Comparison of ENCODE assay signal across 8 cellular contexts in the genomic region with DNA sequence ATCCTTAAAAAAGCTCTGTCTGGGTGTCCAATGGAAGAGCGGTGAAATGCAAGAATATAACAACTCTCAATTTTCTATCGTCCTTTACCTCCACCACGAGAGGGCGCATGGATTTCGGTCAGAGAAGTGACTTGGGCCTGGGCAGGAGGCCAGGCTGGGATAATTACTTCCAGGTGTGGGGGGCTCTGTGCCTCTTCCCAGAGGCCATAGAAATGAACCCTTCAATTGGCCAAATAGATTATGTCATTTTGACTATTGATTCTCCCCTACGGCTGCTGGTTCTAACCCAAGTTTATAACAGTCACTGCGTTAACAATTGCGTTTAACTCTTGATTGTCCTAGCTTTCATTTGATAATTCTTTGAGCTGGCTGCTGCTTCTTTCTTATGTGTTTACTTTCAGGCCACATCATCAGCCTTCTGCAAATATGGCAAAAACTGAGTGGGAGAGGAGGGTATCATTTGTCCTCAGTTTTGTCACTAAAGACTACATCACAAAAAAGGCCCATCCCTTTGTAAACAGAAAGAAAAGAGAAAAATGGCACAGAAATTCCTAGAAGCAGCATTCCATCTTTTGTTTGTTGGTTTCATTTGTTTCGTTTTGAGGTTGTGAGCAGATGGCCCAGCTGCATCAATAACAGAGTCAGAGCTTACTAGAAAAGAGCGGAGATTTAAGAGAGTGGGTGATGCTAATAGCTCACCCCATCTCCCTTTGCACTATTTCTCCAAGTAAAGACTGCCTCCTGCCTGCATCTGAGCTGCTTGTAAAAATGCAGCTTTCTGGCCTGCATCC. TPM values are rescaled to one million over a fixed set of nuclear protein-coding genes. Genes with fewer than 3 reads are reported as not detected.
A peak's percentile ranks its signal among the peaks of the same experiment; 100 is the strongest.
DNase-seq lines count a peak whose midpoint lies in the region; ATAC-seq and TF ChIP-seq lines count a peak whose summit lies in the region.

No MANE protein-coding gene starts in this region.

- H3K27me3 Mint-ChIP-seq in activated CD8-positive, alpha-beta memory T cell treated with anti-CD3 and anti-CD28 coated beads, Interleukin-2, amount 10 ng/mL, durations not matched to agents 7 days and 5 days = no peaks in the 10 kb centered on the region
- peaks cover 1% of the 10 kb centered on the region for H3K27me3 Mint-ChIP-seq in endothelial cell (ENCODE audit: unreplicated experiment)

- no peak overlapping the region for H3K4me3 Mint-ChIP-seq in activated CD8-positive, alpha-beta memory T cell treated with anti-CD3 and anti-CD28 coated beads, Interleukin-2, amount 10 ng/mL, durations not matched to agents 7 days and 5 days
- no peak overlapping the region for H3K4me3 Mint-ChIP-seq in endothelial cell (ENCODE audit: unreplicated experiment)

- no peaks in the 10 kb centered on the region for H3K9me3 Mint-ChIP-seq in activated CD8-positive, alpha-beta memory T cell treated with anti-CD3 and anti-CD28 coated beads, Interleukin-2, amount 10 ng/mL, durations not matched to agents 7 days and 5 days (ENCODE audit: low read depth)
- no peaks in the 10 kb centered on the region for H3K9me3 Mint-ChIP-seq in endothelial cell (ENCODE audit: unreplicated experiment)

- ATAC-seq in activated CD8-positive, alpha-beta memory T cell treated with anti-CD3 and anti-CD28 coated beads, Interleukin-2, amount 10 ng/mL, durations not matched to agents 7 days and 5 days = peak; percentile 64
- no peak for ATAC-seq in GM21526 (IDR thresholded peaks at IDR 0.05; ENCODE audit: low FRiP score, unreplicated experiment)

- TF ChIP-seq CTCF in endothelial cell (IDR thresholded peaks at IDR 0.05; ENCODE audit: unreplicated experiment) = peak; percentile 79

- H3K27ac Mint-ChIP-seq in activated CD8-positive, alpha-beta memory T cell treated with anti-CD3 and anti-CD28 coated beads, Interleukin-2, amount 10 ng/mL, durations not matched to agents 7 days and 5 days = no peak overlapping the region
- H3K27ac Mint-ChIP-seq in endothelial cell (ENCODE audit: unreplicated experiment) = no peak overlapping the region

- CTCF ChIA-PET in activated CD8-positive, alpha-beta memory T cell treated with anti-CD3 and anti-CD28 coated beads, Interleukin-2, amount 10 ng/mL, durations not matched to agents 7 days and 5 days (lab: Charles Lee) = interaction anchor here (0.7 to 6.0 kb wide), 30 partner anchors 10 to 259 kb away, joined by 3 to 149 read pairs (median 4); a partner anchor contains a TSS

- DNase-seq in DMS79 (lab: John Stamatoyannopoulos, UW) (peak; percentile 21), HT1080 (ENCODE audit: low read depth) (peak; percentile 59), NOMO-1 treated with dmso at 0.1 percent for 144 hours (lab: John Stamatoyannopoulos, UW; ENCODE audit: unreplicated experiment) (peak; percentile 82), endothelial cell (ENCODE audit: low spot score) (peak; percentile 80), mucosa of gallbladder (ENCODE audit: low spot score) (peak; percentile 79)
- DNase-seq in activated CD8-positive, alpha-beta memory T cell treated with anti-CD3 and anti-CD28 coated beads, Interleukin-2, amount 10 ng/mL, durations not matched to agents 7 days and 5 days = peak; percentile 79
- DNase-seq in stimulated activated CD8-positive, alpha-beta memory T cell treated with anti-CD3 and anti-CD28 coated beads, Interleukin-4, amount 100 ng/mL, for 24 hours (ENCODE audit: low read depth) = peak; percentile 48

- H3K36me3 Mint-ChIP-seq in activated CD8-positive, alpha-beta memory T cell treated with anti-CD3 and anti-CD28 coated beads, Interleukin-2, amount 10 ng/mL, durations not matched to agents 7 days and 5 days = no peaks in the 10 kb centered on the region
- H3K36me3 Mint-ChIP-seq in endothelial cell (ENCODE audit: low read depth, unreplicated experiment) = no peaks in the 10 kb centered on the region

- peaks cover 2% of the 10 kb centered on the region for H3K4me1 Mint-ChIP-seq in activated CD8-positive, alpha-beta memory T cell treated with anti-CD3 and anti-CD28 coated beads, Interleukin-2, amount 10 ng/mL, durations not matched to agents 7 days and 5 days
- no peaks in the 10 kb centered on the region for H3K4me1 Mint-ChIP-seq in endothelial cell (ENCODE audit: unreplicated experiment)

RNA-seq across cellular contexts. Expression of a gene that starts 45.4 kb away (rescaled TPM):
- 76.9 and 83.1 TPM in 2 replicates for total RNA-seq in HT1080 (2014; rRNA removed; shearing (Covaris generic))
- 48.4 and 64.6 TPM in 2 replicates for polyA plus RNA-seq in HT1080 (2015; cell fraction: cytosol; rRNA removed)
- 83.0 and 95.6 TPM in 2 replicates for polyA plus RNA-seq in HT1080 (2015; cell fraction: nucleus; rRNA removed)
- 10 to 100 TPM; 39.8 to 56.0 TPM for total RNA-seq in activated CD8-positive, alpha-beta memory T cell treated with anti-CD3 and anti-CD28 coated beads, Interleukin-2, amount 10 ng/mL, durations not matched to agents 7 days and 5 days
- total RNA-seq in endothelial cell (ENCODE audit: unreplicated experiment) = 72.9 TPM
- 58.2 TPM for total RNA-seq in mucosa of gallbladder

Comparison
In these comparisons a context has a peak if more than half of its experiments do, and no peak if none do; other contexts are left out.
1. DNase-seq: peak in every context shown above with its lines; median percentile 82 in NOMO-1 treated with dmso at 0.1 percent for 144 hours; 80 in endothelial cell; 79 in activated CD8-positive, alpha-beta memory T cell treated with anti-CD3 and anti-CD28 coated beads, Interleukin-2, amount 10 ng/mL, durations not matched to agents 7 days and 5 days; 79 in mucosa of gallbladder; 59 in HT1080; 48 in stimulated activated CD8-positive, alpha-beta memory T cell treated with anti-CD3 and anti-CD28 coated beads, Interleukin-4, amount 100 ng/mL, for 24 hours; 21 in DMS79.